In genomic region chr15:52674831-52675230, GRCh38 we compare ENCODE assay signal across 24 cellular contexts.
"Had no signal": no experiment of that assay in that cellular context is flagged by ENCODE, and none has a peak within 500 bp of the region (broad histone marks: within the 10 kb centered on the region; RNA-seq: fewer than 3 reads in every experiment).

No MANE protein-coding gene starts in this region.

- H3K27me3 ChIP-seq: adrenal gland, ascending aorta, brain microvascular endothelial cell, thyroid gland, upper lobe of right lung had no signal

- DNase-seq: activated CD4-positive, alpha-beta T cell treated with anti-CD3 and anti-CD28 coated beads, Interleukin-2, amount 10 ng/mL, durations not matched to agents 24 days and 14 days; activated CD8-positive, alpha-beta T cell treated with anti-CD3 and anti-CD28 coated beads for 36 hours; activated gamma-delta T cell; activated naive CD4-positive, alpha-beta T cell treated with anti-CD3 and anti-CD28 coated beads, Interleukin-2, amount 50 U/mL, for 16 hours; adrenal gland; brain microvascular endothelial cell; caudate nucleus; effector memory CD4-positive, alpha-beta T cell; foreskin melanocyte; glutamatergic neuron; hippocampal formation; left ventricle myocardium superior; midbrain; natural killer cell; retina; stimulated activated CD4-positive, alpha-beta T cell treated with anti-CD3 and anti-CD28 coated beads, Interleukin-2, amount 100 ng/mL, for 48 hours; stimulated activated naive CD8-positive, alpha-beta T cell treated with anti-CD3 and anti-CD28 coated beads, Interleukin-15, Interleukin-2, amounts not matched to agents 100 U/mL and 50 U/mL, for 24 hours; substantia nigra; thyroid gland; upper lobe of right lung had no signal

- H3K27ac ChIP-seq: adrenal gland, ascending aorta, brain microvascular endothelial cell, thyroid gland, upper lobe of right lung had no signal

- H3K4me3 Mint-ChIP-seq: activated CD4-positive, alpha-beta T cell treated with anti-CD3 and anti-CD28 coated beads, Interleukin-2, amount 10 ng/mL, durations not matched to agents 24 days and 14 days; activated CD8-positive, alpha-beta T cell treated with anti-CD3 and anti-CD28 coated beads for 36 hours; activated T-helper 1 cell treated with anti-CD3 and anti-CD28 coated beads, Interleukin-12 subunit alpha, Interleukin-12 subunit beta, Interleukin-2, Interleukin-4 antibody, amounts not matched to agents 30 ng/mL and 10 ng/mL and 1 ng/mL, durations not matched to agents 14 hours and 24 hours and 36 hours had no signal

- H3K9me3 Mint-ChIP-seq: activated CD4-positive, alpha-beta T cell treated with anti-CD3 and anti-CD28 coated beads, Interleukin-2, amount 10 ng/mL, durations not matched to agents 24 days and 14 days; activated CD8-positive, alpha-beta T cell treated with anti-CD3 and anti-CD28 coated beads for 36 hours; activated T-helper 1 cell treated with anti-CD3 and anti-CD28 coated beads, Interleukin-12 subunit alpha, Interleukin-12 subunit beta, Interleukin-2, Interleukin-4 antibody, amounts not matched to agents 30 ng/mL and 10 ng/mL and 1 ng/mL, durations not matched to agents 14 hours and 24 hours and 36 hours; natural killer cell had no signal

- H3K4me3 ChIP-seq: adrenal gland, thyroid gland, upper lobe of right lung had no signal

- H3K27me3 Mint-ChIP-seq: activated CD4-positive, alpha-beta T cell treated with anti-CD3 and anti-CD28 coated beads, Interleukin-2, amount 10 ng/mL, durations not matched to agents 24 days and 14 days; activated CD8-positive, alpha-beta T cell treated with anti-CD3 and anti-CD28 coated beads for 36 hours had no signal

- H3K27ac Mint-ChIP-seq: activated CD4-positive, alpha-beta T cell treated with anti-CD3 and anti-CD28 coated beads, Interleukin-2, amount 10 ng/mL, durations not matched to agents 24 days and 14 days; activated CD8-positive, alpha-beta T cell treated with anti-CD3 and anti-CD28 coated beads for 36 hours; activated T-helper 1 cell treated with anti-CD3 and anti-CD28 coated beads, Interleukin-12 subunit alpha, Interleukin-12 subunit beta, Interleukin-2, Interleukin-4 antibody, amounts not matched to agents 30 ng/mL and 10 ng/mL and 1 ng/mL, durations not matched to agents 14 hours and 24 hours and 36 hours had no signal

- ATAC-seq: activated CD4-positive, CD25-positive, alpha-beta regulatory T cell treated with anti-CD3 and anti-CD28 coated beads, Interleukin-2, amount 50 U/mL, for 24 hours; activated CD8-positive, alpha-beta T cell treated with anti-CD3 and anti-CD28 coated beads for 36 hours; esophagus mucosa; left ventricle myocardium superior; natural killer cell; stimulated activated naive CD8-positive, alpha-beta T cell treated with anti-CD3 and anti-CD28 coated beads, Interleukin-15, Interleukin-2, amounts not matched to agents 100 U/mL and 50 U/mL, for 24 hours; upper lobe of right lung had no signal

- H3K9me3 ChIP-seq: adrenal gland, ascending aorta, thyroid gland, upper lobe of right lung had no signal
